9 cellular contexts compared by ENCODE assay signal in genomic region chr16:3153077-3153368, GRCh38. TPM values are rescaled to one million over a fixed set of nuclear protein-coding genes. Genes with fewer than 3 reads are reported as not detected.
DNase-seq lines count a peak whose midpoint lies in the region; ATAC-seq, FAIRE-seq and TF ChIP-seq lines count a peak whose summit lies in the region.
"Had no signal": no experiment of that assay in that cellular context is flagged by ENCODE, and none has a peak within 500 bp of the region (broad histone marks: within the 10 kb centered on the region; RNA-seq: fewer than 3 reads in every experiment).

No MANE protein-coding gene starts in this region.

- no peaks in the 10 kb centered on the region for H3K36me3 ChIP-seq in SK-N-MC (ENCODE audit: insufficient read depth, low read length)
- H3K36me3 ChIP-seq in esophagus squamous epithelium, result no peaks in the 10 kb centered on the region
- no peaks in the 10 kb centered on the region for H3K36me3 ChIP-seq in spleen
- H3K36me3 ChIP-seq in tibial nerve, result no peaks in the 10 kb centered on the region

- peaks cover 28 to 50% (median 31%) of the 10 kb centered on the region in 3 donors for H3K4me1 ChIP-seq in esophagus squamous epithelium
- H3K4me1 ChIP-seq in spleen, result peaks cover 6 to 61% (median 45%) of the 10 kb centered on the region in 6 donors
- H3K4me1 ChIP-seq in tibial nerve, result peaks cover 0 to 43% (median 13%) of the 10 kb centered on the region in 4 donors

- peaks cover 5% of the 10 kb centered on the region for H3K27me3 Mint-ChIP-seq in activated T-cell treated with anti-CD3 and anti-CD28 coated beads, Interleukin-2, amount 50 U/mL, for 4 hours (ENCODE audit: low read depth)

- H3K9ac ChIP-seq in SK-N-MC (ENCODE audit: insufficient read length), result no peak overlapping the region

- H3K27ac ChIP-seq in SK-N-MC, result no peak overlapping the region
- peak overlapping the region in 3 of 4 donors; percentile 65 to 76 (median 68) for H3K27ac ChIP-seq in esophagus squamous epithelium
- H3K27ac ChIP-seq in spleen, result peak overlapping the region; percentile 1 to 71 (median 66)
- peak overlapping the region in 2 of 4 donors; percentile 45 to 78 for H3K27ac ChIP-seq in tibial nerve

- peaks cover 22% of the 10 kb centered on the region for H3K9me3 Mint-ChIP-seq in activated T-cell treated with anti-CD3 and anti-CD28 coated beads, Interleukin-2, amount 50 U/mL, for 4 hours

- peaks cover 27% of the 10 kb centered on the region for H3K4me1 Mint-ChIP-seq in activated T-cell treated with anti-CD3 and anti-CD28 coated beads, Interleukin-2, amount 50 U/mL, for 4 hours (ENCODE audit: low read depth)

- H3K4me3 ChIP-seq in SK-N-MC (peak overlapping the region; percentile 87), esophagus squamous epithelium (peak overlapping the region in 1 of 4 donors; percentile 69), spleen (peak overlapping the region in 3 of 8 donors; percentile 65 to 74 (median 74)), tibial nerve (peak overlapping the region in 1 of 4 donors; percentile 42)

- DNase-seq in activated T-cell treated with anti-CD3 and anti-CD28 coated beads, Interleukin-2, amount 50 U/mL, for 4 hours, result no peak
- no peak for DNase-seq in activated T-cell treated with anti-CD3 and anti-CD28 coated beads, Interleukin-2, amount 50 U/mL, for 48 hours
- DNase-seq in SK-N-MC (ENCODE audit: low read depth, low spot score), result no peak
- no peak for DNase-seq in esophagus squamous epithelium (lab: John Stamatoyannopoulos, UW)
- no peak for DNase-seq in spleen
- no peak for DNase-seq in tibial nerve (ENCODE audit: low spot score in 2 of 2)
- DNase-seq in HTR-8/SVneo (ENCODE audit: insufficient read length, low spot score), result no peak
- no peak for DNase-seq in COLO668 (lab: John Stamatoyannopoulos, UW; ENCODE audit: unreplicated experiment)

- TF ChIP-seq POLR2A in esophagus squamous epithelium (IDR thresholded peaks at IDR 0.05) (no peak), spleen (IDR thresholded peaks at IDR 0.05) (no peak), tibial nerve (IDR thresholded peaks at IDR 0.05) (no peak)

- intact Hi-C loops in esophagus squamous epithelium (cut with DNase I) (no loop called here), spleen (cut with DNase I; ENCODE audit: low total_unique reads) (no loop called here)

- TF ChIP-seq EP300 in tibial nerve (IDR thresholded peaks at IDR 0.05), result no peak

- ATAC-seq in activated T-cell treated with anti-CD3 and anti-CD28 coated beads, Interleukin-2, amount 50 U/mL, for 4 hours, result no peak

- H3K4me3 Mint-ChIP-seq in activated T-cell treated with anti-CD3 and anti-CD28 coated beads, Interleukin-2, amount 50 U/mL, for 4 hours, result peak overlapping the region; percentile 78

- no peaks in the 10 kb centered on the region for H3K9me3 ChIP-seq in SK-N-MC (ENCODE audit: low read depth, low read length)
- no peaks in the 10 kb centered on the region for H3K9me3 ChIP-seq in esophagus squamous epithelium
- peaks cover 0 to 38% (median 25%) of the 10 kb centered on the region in 8 donors for H3K9me3 ChIP-seq in spleen
- H3K9me3 ChIP-seq in tibial nerve, result peaks cover 0 to 15% (median 0%) of the 10 kb centered on the region in 4 donors

- H3K27me3 ChIP-seq in esophagus squamous epithelium (no peaks in the 10 kb centered on the region), spleen (replicated peaks in 1 of 7) (peaks cover 0 to 33% (median 0%) of the 10 kb centered on the region in 7 donors), tibial nerve (no peaks in the 10 kb centered on the region)

- FAIRE-seq in HTR-8/SVneo (lab: Jason Lieb, UNC), result no peak

- TF ChIP-seq CTCF in esophagus squamous epithelium (IDR thresholded peaks at IDR 0.05) (no peak), spleen (IDR thresholded peaks at IDR 0.05 in 8 of 11, conservative IDR thresholded peaks at IDR 0.05 in 3 of 11) (no peak), tibial nerve (IDR thresholded peaks at IDR 0.05) (no peak)

- 23% methylated on average over 4 of the region's 4 CpGs for WGBS in esophagus squamous epithelium, 2 donors
- WGBS in spleen, 5 donors, result 19 to 23% (median 22%) methylated on average over 4 of the region's 4 CpGs
- 15 to 16% methylated on average over 4 of the region's 4 CpGs for WGBS in tibial nerve, 2 donors

- no peaks in the 10 kb centered on the region for H3K36me3 Mint-ChIP-seq in activated T-cell treated with anti-CD3 and anti-CD28 coated beads, Interleukin-2, amount 50 U/mL, for 4 hours (ENCODE audit: insufficient read depth)

RNA-seq across cellular contexts. Expression of gene ZNF213, which starts 18.2 kb away (rescaled TPM):
- 10 to 100 TPM in 1 of 3 donors, 1 to 10 TPM in 2; 9.8 to 12.0 (median 9.9) TPM for total RNA-seq in activated T-cell treated with anti-CD3 and anti-CD28 coated beads, Interleukin-2, amount 50 U/mL, for 4 hours
- total RNA-seq in esophagus squamous epithelium (10 to 100 TPM in 1 of 4 donors, 1 to 10 TPM in 3; 3.9 to 14.3 (median 6.4) TPM), spleen (10 to 100 TPM in 1 of 7 donors, 1 to 10 TPM in 6; 6.8 to 11.4 (median 7.9) TPM), tibial nerve (10 to 100 TPM in 1 of 4 donors, 1 to 10 TPM in 3; 7.7 to 17.1 (median 8.9) TPM)
- 1 to 10 TPM; 2.4 to 5.9 (median 2.9) TPM for polyA plus RNA-seq in spleen

RNA-seq across cellular contexts. Expression of gene OR1F1, which starts 35.0 kb away (rescaled TPM):
- total RNA-seq in activated T-cell treated with anti-CD3 and anti-CD28 coated beads, Interleukin-2, amount 50 U/mL, for 4 hours, result not detected
- total RNA-seq in esophagus squamous epithelium (not detected), spleen (not detected), tibial nerve (not detected)
- polyA plus RNA-seq in spleen, result not detected
- total RNA-seq: mucosa of gallbladder had no signal

RNA-seq across cellular contexts. Expression of gene ZNF205, which starts 40.6 kb away (rescaled TPM):
- total RNA-seq in activated T-cell treated with anti-CD3 and anti-CD28 coated beads, Interleukin-2, amount 50 U/mL, for 4 hours, result under 1 TPM in 2 of 3 donors, not detected in 1; 0.18 to 0.57 TPM
- 10 to 100 TPM in 3 of 4 donors, 1 to 10 TPM in 1; 9.7 to 13.9 (median 11.9) TPM for total RNA-seq in esophagus squamous epithelium
- 10 to 100 TPM in 1 of 7 donors, 1 to 10 TPM in 6; 4.1 to 10.4 (median 5.3) TPM for total RNA-seq in spleen
- 10 to 100 TPM in 1 of 3 donors, 1 to 10 TPM in 2; 3.5 to 14.2 (median 6.9) TPM for polyA plus RNA-seq in spleen
- total RNA-seq in tibial nerve, result 10 to 100 TPM; 19.4 to 29.2 (median 21.5) TPM

RNA-seq across cellular contexts. Expression of gene ZSCAN10, which starts 53.9 kb away (rescaled TPM):
- under 1 TPM in 2 of 3 donors, not detected in 1; 0.11 TPM for total RNA-seq in activated T-cell treated with anti-CD3 and anti-CD28 coated beads, Interleukin-2, amount 50 U/mL, for 4 hours
- total RNA-seq in esophagus squamous epithelium, result not detected
- total RNA-seq in spleen, result under 1 TPM in 1 of 7 donors, not detected in 6; 0.85 TPM
- polyA plus RNA-seq in spleen, result under 1 TPM in 2 of 3 donors, not detected in 1; 0.02 to 0.06 TPM
- not detected for total RNA-seq in tibial nerve
